ENCODE assay signal across 1 cellular context in the genomic region with DNA sequence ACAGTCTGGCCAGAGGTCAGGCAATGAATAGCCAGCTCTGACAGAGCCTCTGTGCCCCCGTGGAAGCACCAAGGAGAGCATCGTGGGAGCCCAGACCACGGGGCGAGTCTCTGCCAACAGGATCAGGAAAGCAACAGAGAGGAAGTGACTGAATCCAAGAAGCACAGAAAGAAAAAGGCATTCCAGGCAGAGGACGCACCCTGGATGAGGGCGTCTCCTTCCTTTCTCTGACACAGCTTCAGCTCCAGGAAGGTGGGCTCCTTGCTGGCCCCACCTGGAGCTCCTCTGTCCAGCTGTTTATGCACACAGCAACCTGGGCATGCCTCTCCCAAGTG.
TF ChIP-seq lines count a peak whose summit lies in the region.

No MANE protein-coding gene starts in this region.

TF ChIP-seq in K562, 482 proteins besides CTCF, POLR2A, EP300 and RAD21 (continued from another document):
- TF ChIP-seq, protein P1, sequence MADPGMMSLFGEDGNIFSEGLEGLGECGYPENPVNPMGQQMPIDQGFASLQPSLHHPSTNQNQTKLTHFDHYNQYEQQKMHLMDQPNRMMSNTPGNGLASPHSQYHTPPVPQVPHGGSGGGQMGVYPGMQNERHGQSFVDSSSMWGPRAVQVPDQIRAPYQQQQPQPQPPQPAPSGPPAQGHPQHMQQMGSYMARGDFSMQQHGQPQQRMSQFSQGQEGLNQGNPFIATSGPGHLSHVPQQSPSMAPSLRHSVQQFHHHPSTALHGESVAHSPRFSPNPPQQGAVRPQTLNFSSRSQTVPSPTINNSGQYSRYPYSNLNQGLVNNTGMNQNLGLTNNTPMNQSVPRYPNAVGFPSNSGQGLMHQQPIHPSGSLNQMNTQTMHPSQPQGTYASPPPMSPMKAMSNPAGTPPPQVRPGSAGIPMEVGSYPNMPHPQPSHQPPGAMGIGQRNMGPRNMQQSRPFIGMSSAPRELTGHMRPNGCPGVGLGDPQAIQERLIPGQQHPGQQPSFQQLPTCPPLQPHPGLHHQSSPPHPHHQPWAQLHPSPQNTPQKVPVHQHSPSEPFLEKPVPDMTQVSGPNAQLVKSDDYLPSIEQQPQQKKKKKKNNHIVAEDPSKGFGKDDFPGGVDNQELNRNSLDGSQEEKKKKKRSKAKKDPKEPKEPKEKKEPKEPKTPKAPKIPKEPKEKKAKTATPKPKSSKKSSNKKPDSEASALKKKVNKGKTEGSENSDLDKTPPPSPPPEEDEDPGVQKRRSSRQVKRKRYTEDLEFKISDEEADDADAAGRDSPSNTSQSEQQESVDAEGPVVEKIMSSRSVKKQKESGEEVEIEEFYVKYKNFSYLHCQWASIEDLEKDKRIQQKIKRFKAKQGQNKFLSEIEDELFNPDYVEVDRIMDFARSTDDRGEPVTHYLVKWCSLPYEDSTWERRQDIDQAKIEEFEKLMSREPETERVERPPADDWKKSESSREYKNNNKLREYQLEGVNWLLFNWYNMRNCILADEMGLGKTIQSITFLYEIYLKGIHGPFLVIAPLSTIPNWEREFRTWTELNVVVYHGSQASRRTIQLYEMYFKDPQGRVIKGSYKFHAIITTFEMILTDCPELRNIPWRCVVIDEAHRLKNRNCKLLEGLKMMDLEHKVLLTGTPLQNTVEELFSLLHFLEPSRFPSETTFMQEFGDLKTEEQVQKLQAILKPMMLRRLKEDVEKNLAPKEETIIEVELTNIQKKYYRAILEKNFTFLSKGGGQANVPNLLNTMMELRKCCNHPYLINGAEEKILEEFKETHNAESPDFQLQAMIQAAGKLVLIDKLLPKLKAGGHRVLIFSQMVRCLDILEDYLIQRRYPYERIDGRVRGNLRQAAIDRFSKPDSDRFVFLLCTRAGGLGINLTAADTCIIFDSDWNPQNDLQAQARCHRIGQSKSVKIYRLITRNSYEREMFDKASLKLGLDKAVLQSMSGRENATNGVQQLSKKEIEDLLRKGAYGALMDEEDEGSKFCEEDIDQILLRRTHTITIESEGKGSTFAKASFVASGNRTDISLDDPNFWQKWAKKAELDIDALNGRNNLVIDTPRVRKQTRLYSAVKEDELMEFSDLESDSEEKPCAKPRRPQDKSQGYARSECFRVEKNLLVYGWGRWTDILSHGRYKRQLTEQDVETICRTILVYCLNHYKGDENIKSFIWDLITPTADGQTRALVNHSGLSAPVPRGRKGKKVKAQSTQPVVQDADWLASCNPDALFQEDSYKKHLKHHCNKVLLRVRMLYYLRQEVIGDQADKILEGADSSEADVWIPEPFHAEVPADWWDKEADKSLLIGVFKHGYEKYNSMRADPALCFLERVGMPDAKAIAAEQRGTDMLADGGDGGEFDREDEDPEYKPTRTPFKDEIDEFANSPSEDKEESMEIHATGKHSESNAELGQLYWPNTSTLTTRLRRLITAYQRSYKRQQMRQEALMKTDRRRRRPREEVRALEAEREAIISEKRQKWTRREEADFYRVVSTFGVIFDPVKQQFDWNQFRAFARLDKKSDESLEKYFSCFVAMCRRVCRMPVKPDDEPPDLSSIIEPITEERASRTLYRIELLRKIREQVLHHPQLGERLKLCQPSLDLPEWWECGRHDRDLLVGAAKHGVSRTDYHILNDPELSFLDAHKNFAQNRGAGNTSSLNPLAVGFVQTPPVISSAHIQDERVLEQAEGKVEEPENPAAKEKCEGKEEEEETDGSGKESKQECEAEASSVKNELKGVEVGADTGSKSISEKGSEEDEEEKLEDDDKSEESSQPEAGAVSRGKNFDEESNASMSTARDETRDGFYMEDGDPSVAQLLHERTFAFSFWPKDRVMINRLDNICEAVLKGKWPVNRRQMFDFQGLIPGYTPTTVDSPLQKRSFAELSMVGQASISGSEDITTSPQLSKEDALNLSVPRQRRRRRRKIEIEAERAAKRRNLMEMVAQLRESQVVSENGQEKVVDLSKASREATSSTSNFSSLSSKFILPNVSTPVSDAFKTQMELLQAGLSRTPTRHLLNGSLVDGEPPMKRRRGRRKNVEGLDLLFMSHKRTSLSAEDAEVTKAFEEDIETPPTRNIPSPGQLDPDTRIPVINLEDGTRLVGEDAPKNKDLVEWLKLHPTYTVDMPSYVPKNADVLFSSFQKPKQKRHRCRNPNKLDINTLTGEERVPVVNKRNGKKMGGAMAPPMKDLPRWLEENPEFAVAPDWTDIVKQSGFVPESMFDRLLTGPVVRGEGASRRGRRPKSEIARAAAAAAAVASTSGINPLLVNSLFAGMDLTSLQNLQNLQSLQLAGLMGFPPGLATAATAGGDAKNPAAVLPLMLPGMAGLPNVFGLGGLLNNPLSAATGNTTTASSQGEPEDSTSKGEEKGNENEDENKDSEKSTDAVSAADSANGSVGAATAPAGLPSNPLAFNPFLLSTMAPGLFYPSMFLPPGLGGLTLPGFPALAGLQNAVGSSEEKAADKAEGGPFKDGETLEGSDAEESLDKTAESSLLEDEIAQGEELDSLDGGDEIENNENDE (IDR thresholded peaks at IDR 0.05; ENCODE audit: low read depth, low read length): no peak
- TF ChIP-seq ZNF253 (CRISPR knock-in tag; conservative IDR thresholded peaks at IDR 0.05): no peak
